Comparison of ENCODE assay signal across 16 cellular contexts in the genomic region with DNA sequence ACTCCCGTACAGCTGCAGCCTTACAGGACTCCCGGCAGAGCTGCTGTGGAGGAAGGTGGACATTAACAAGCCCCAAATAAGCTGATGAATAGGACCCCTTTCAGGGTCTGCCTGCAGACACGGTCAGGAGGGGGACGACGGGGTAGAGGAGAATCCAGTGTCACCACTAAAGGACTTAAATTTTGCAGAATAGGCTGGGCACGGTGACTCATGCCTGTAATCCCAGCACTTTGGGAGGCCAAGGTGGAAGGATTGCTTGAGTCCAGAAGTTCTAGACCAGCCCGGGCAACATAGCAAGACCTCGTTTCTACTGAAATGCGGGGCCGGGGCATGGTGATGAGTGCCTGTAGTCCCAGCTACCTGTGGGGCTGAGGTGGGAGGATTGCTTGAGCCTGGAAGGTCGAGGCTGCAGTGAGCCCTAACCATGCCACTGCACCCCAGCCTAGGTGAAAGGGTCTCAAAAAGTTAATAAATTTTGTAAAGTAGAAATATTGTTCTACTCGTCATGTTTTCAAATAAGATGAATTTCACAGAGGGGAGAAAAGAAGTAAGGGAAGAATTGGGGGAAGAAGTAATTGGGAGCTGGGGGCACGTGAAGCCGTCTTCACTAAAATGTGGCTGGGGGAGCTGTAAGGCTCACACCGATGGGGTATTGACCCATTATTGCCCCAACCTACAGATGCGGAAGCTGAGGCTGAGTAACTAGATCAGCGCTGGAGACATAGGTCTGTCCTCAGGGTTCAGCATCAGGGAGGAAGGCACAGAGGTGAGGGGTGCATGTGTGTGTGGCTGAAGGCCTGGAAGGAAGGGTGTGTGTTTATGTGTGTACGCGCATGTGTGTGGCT. TPM values are rescaled to one million over a fixed set of nuclear protein-coding genes. Genes with fewer than 3 reads are reported as not detected.
DNase-seq lines count a peak whose midpoint lies in the region; ATAC-seq, FAIRE-seq and TF ChIP-seq lines count a peak whose summit lies in the region.
"Had no signal": no experiment of that assay in that cellular context is flagged by ENCODE, and none has a peak within 500 bp of the region (broad histone marks: within the 10 kb centered on the region; RNA-seq: fewer than 3 reads in every experiment).

No MANE protein-coding gene starts in this region.

- intact Hi-C loops in K562 (cut with micrococcal nuclease) (no loop called here), mucosa of descending colon (cut with DNase I, micrococcal nuclease) (loop anchor here (5.0 to 10.0 kb wide), 3 partner anchors 55 to 232 kb away; no protein-coding TSS in a partner anchor), upper lobe of right lung (cut with DNase I) (loop anchor here (10.0 kb wide), 1 partner anchor 322 kb away; no protein-coding TSS in a partner anchor)

- in situ Hi-C loops in K562 (cut with MboI) = no loop called here

- POLR2A ChIA-PET in K562 (lab: Yijun Ruan, JAX) = no interaction called here

- peaks cover 4% of the 10 kb centered on the region for H3K9me1 ChIP-seq in K562 (ENCODE audit: control insufficient read depth, insufficient read depth, low read length)

- CTCF ChIA-PET in K562 (lab: Yijun Ruan, JAX; ENCODE audit: low intra/inter-chr PET ratio) = no interaction called here

- H3K79me2 ChIP-seq in K562 (ENCODE audit: control insufficient read depth, insufficient read depth, low read length) = no peaks in the 10 kb centered on the region

- DNase-seq in stimulated activated naive CD8-positive, alpha-beta T cell treated with anti-CD3 and anti-CD28 coated beads, Interleukin-15, Interleukin-2, amounts not matched to agents 100 U/mL and 50 U/mL, for 24 hours = no peak
- DNase-seq in K562 (ENCODE audit: extremely low read depth in 1 of 4, low spot score in 3 of 4) (no peak), mucosa of descending colon (peak in 2 of 3 donors; percentile 17 to 27), upper lobe of right lung (peak; percentile 38), NCI-H774 (lab: John Stamatoyannopoulos, UW) (no peak), NCI-H2227 treated with DMSO at 0.1 percent for 48 hours (lab: John Stamatoyannopoulos, UW) (no peak), foreskin keratinocyte (no peak)
- DNase-seq: activated B cell treated with CpG ODN at 0.5 μM for 24 hours, cortex of kidney, NCI-H2081, NCI-H526 treated with DMSO at 0.1 percent for 48 hours, T-helper 1 cell had no signal

- H4K20me1 ChIP-seq in K562 (replicated peaks; ENCODE audit: control insufficient read depth, insufficient read depth, low read length) = peaks cover 24% of the 10 kb centered on the region

- H3K4me1 Mint-ChIP-seq in stimulated activated naive CD8-positive, alpha-beta T cell treated with anti-CD3 and anti-CD28 coated beads, Interleukin-15, Interleukin-2, amounts not matched to agents 100 ng/mL and 50 ng/mL, for 24 hours (ENCODE audit: low read depth) = peaks cover 26% of the 10 kb centered on the region

- FAIRE-seq in K562 (lab: Jason Lieb, UNC) = no peak

- TF ChIP-seq RAD21 in K562 (CRISPR knock-in tag; conservative IDR thresholded peaks at IDR 0.05 in 1 of 2, IDR thresholded peaks at IDR 0.05 in 1 of 2) = no peak

- H3K4me2 ChIP-seq in K562 (ENCODE audit: insufficient read depth, low read length) = no peak overlapping the region

- peak overlapping the region; percentile 16 for H3K27ac Mint-ChIP-seq in stimulated activated naive CD8-positive, alpha-beta T cell treated with anti-CD3 and anti-CD28 coated beads, Interleukin-15, Interleukin-2, amounts not matched to agents 100 ng/mL and 50 ng/mL, for 24 hours
- H3K27ac Mint-ChIP-seq: activated B cell treated with CpG ODN at 0.5 μM for 24 hours had no signal

- H3K36me3 Mint-ChIP-seq in stimulated activated naive CD8-positive, alpha-beta T cell treated with anti-CD3 and anti-CD28 coated beads, Interleukin-15, Interleukin-2, amounts not matched to agents 100 ng/mL and 50 ng/mL, for 24 hours (ENCODE audit: low read depth) = peaks cover 21% of the 10 kb centered on the region

- H3K9me3 ChIP-seq in K562 (replicated peaks; ENCODE audit: control insufficient read depth, insufficient read depth, low read depth, low read length) (no peaks in the 10 kb centered on the region), mucosa of descending colon (no peaks in the 10 kb centered on the region), upper lobe of right lung (no peaks in the 10 kb centered on the region)

- no peak overlapping the region for H3K4me3 ChIP-seq in K562
- no peak overlapping the region for H3K4me3 ChIP-seq in mucosa of descending colon
- H3K4me3 ChIP-seq in upper lobe of right lung = no peak overlapping the region

- peaks cover 4% of the 10 kb centered on the region for H3K27me3 Mint-ChIP-seq in stimulated activated naive CD8-positive, alpha-beta T cell treated with anti-CD3 and anti-CD28 coated beads, Interleukin-15, Interleukin-2, amounts not matched to agents 100 ng/mL and 50 ng/mL, for 24 hours

- no peak overlapping the region for H3K4me3 Mint-ChIP-seq in stimulated activated naive CD8-positive, alpha-beta T cell treated with anti-CD3 and anti-CD28 coated beads, Interleukin-15, Interleukin-2, amounts not matched to agents 100 ng/mL and 50 ng/mL, for 24 hours
- H3K4me3 Mint-ChIP-seq: activated B cell treated with CpG ODN at 0.5 μM for 24 hours had no signal

- BruUV-seq in K562 (replicated peaks; lab: Mats Ljungman, UMichigan) = no TSS peak

- no peaks in the 10 kb centered on the region for H3K9me3 Mint-ChIP-seq in stimulated activated naive CD8-positive, alpha-beta T cell treated with anti-CD3 and anti-CD28 coated beads, Interleukin-15, Interleukin-2, amounts not matched to agents 100 ng/mL and 50 ng/mL, for 24 hours
- H3K9me3 Mint-ChIP-seq: activated B cell treated with CpG ODN at 0.5 μM for 24 hours had no signal

- TF ChIP-seq CTCF in K562 (IDR thresholded peaks at IDR 0.05 in 2 of 3, conservative IDR thresholded peaks at IDR 0.05 in 1 of 3; ENCODE audit: insufficient read depth in 2 of 3, low read depth in 1 of 3, low read length in 3 of 3) (no peak), mucosa of descending colon (IDR thresholded peaks at IDR 0.05) (no peak), upper lobe of right lung (IDR thresholded peaks at IDR 0.05) (no peak), foreskin keratinocyte (conservative IDR thresholded peaks at IDR 0.05) (no peak)

- H3K27ac ChIP-seq in K562 (ENCODE audit: extremely low read depth, low read depth, low read length) (no peak overlapping the region), upper lobe of right lung (no peak overlapping the region), foreskin keratinocyte (no peak overlapping the region)

- peaks cover 26% of the 10 kb centered on the region; the same call in 2 of the 3 replicates for H3K36me3 ChIP-seq in K562 (ENCODE audit: control insufficient read depth, insufficient read depth, low read length)
- no peaks in the 10 kb centered on the region for H3K36me3 ChIP-seq in mucosa of descending colon (ENCODE audit: low read depth)
- peaks cover 25% of the 10 kb centered on the region for H3K36me3 ChIP-seq in upper lobe of right lung

- peaks cover 6 to 40% of the 10 kb centered on the region in 2 experiments; a peak in 4 of 5 replicates for H3K4me1 ChIP-seq in K562 (replicated peaks in 1 of 2; ENCODE audit: control insufficient read depth in 2 of 2, insufficient read depth in 2 of 2, low read length in 2 of 2)
- H3K4me1 ChIP-seq in mucosa of descending colon (ENCODE audit: low read depth) = peaks cover 21% of the 10 kb centered on the region
- H3K4me1 ChIP-seq in upper lobe of right lung = no peaks in the 10 kb centered on the region
- no peaks in the 10 kb centered on the region for H3K4me1 ChIP-seq in foreskin keratinocyte

- TF ChIP-seq POLR2A in K562 (conservative IDR thresholded peaks at IDR 0.05) = 0 out of 2 replicates have a peak, but pooled peaks have one; percentile 21

- 55% methylated on average over 19 of the region's 19 CpGs for WGBS in K562 (ENCODE audit: insufficient coverage, low coverage, missing lambda C conversion rate)

- H3K27me3 ChIP-seq in K562 (ENCODE audit: control insufficient read depth in 2 of 2, insufficient read depth in 2 of 2, low read length in 2 of 2) (no peaks in the 10 kb centered on the region; a peak in 1 of 5 replicates), upper lobe of right lung (peaks cover 7% of the 10 kb centered on the region), foreskin keratinocyte (no peaks in the 10 kb centered on the region)

- ATAC-seq in stimulated activated naive CD8-positive, alpha-beta T cell treated with anti-CD3 and anti-CD28 coated beads, Interleukin-15, Interleukin-2, amounts not matched to agents 100 U/mL and 50 U/mL, for 24 hours = no peak
- no peak for ATAC-seq in K562
- ATAC-seq in mucosa of descending colon = no peak
- no peak for ATAC-seq in upper lobe of right lung
- ATAC-seq in foreskin keratinocyte = no peak

- no peak overlapping the region for H3K9ac ChIP-seq in K562 (ENCODE audit: insufficient read depth in 1 of 2, low read depth in 2 of 2, low read length in 2 of 2)

- TF ChIP-seq EP300 in K562 (IDR thresholded peaks at IDR 0.05; ENCODE audit: low read length) = no peak

- no peak overlapping the region for H2AFZ ChIP-seq in K562 (ENCODE audit: low read depth, low read length)

RNA-seq across cellular contexts. Expression of gene LITAFD, which starts 4.7 kb away (rescaled TPM):
- total RNA-seq in K562 (2011; cell fraction: chromatin; rRNA removed; ENCODE audit: low replicate concordance) = not detected in 2 replicates
- total RNA-seq in K562 (2011; cell fraction: nucleolus; rRNA removed) = not detected in 2 replicates
- not detected in 2 replicates for total RNA-seq in K562 (2011; cell fraction: nucleoplasm; rRNA removed)
- total RNA-seq in K562 (2014; rRNA removed) = not detected in 2 replicates
- total RNA-seq in K562 (2014; rRNA removed; fragmentation: Illumina TruSeq; extraction: Trizol) = not detected in 2 replicates
- total RNA-seq in K562 (2015; rRNA removed; fragmentation: Illumina TruSeq; extraction: Trizol) = not detected in 2 replicates
- not detected in 2 replicates for total RNA-seq in K562 (2021)
- polyA plus RNA-seq in K562 (2011; rRNA removed) = not detected in 2 replicates
- polyA plus RNA-seq in K562 (2011; cell fraction: cytosol; rRNA removed) = not detected in 2 replicates
- polyA plus RNA-seq in K562 (2011; cell fraction: nucleus; rRNA removed) = not detected in 2 replicates
- polyA plus RNA-seq in K562 (2012) = not detected in 2 replicates
- polyA plus RNA-seq in K562 (2014; fragmentation: Illumina TruSeq; extraction: Trizol) = not detected in 2 replicates
- not detected for polyA plus RNA-seq in K562 (2014; fragmentation: Nextera tagmentation; extraction: Ambion mirVana)
- polyA plus RNA-seq in K562 (2014; rRNA removed) = not detected in 2 replicates
- not detected in 2 replicates for polyA minus RNA-seq in K562 (2011; rRNA and poly(A)+ RNA removed)
- polyA minus RNA-seq in K562 (2011; cell fraction: cytosol; rRNA and poly(A)+ RNA removed) = not detected in 2 replicates
- polyA minus RNA-seq in K562 (2011; cell fraction: nucleus; rRNA and poly(A)+ RNA removed) = not detected in 2 replicates
- not detected for total RNA-seq in mucosa of descending colon
- not detected for total RNA-seq in upper lobe of right lung
- not detected in 2 replicates for total RNA-seq in foreskin keratinocyte
- not detected in 2 replicates for polyA plus RNA-seq in foreskin keratinocyte
- total RNA-seq: activated B cell treated with CpG ODN at 0.5 μM for 24 hours, HT1080, kidney epithelial cell, subcutaneous adipose tissue had no signal

RNA-seq across cellular contexts. Expression of gene CARHSP1, which starts 18.0 kb away (rescaled TPM):
- 20.8 and 44.6 TPM in 2 replicates for total RNA-seq in K562 (2011; cell fraction: chromatin; rRNA removed; ENCODE audit: low replicate concordance)
- 34.7 and 35.1 TPM in 2 replicates for total RNA-seq in K562 (2011; cell fraction: nucleolus; rRNA removed)
- 29.4 and 42.3 TPM in 2 replicates for total RNA-seq in K562 (2011; cell fraction: nucleoplasm; rRNA removed)
- 112 and 114 TPM in 2 replicates for total RNA-seq in K562 (2014; rRNA removed)
- 27.0 and 41.1 TPM in 2 replicates for total RNA-seq in K562 (2014; rRNA removed; fragmentation: Illumina TruSeq; extraction: Trizol)
- total RNA-seq in K562 (2015; rRNA removed; fragmentation: Illumina TruSeq; extraction: Trizol) = 65.2 and 68.5 TPM in 2 replicates
- 74.5 and 78.0 TPM in 2 replicates for total RNA-seq in K562 (2021)
- polyA plus RNA-seq in K562 (2011; rRNA removed) = 37.0 and 40.8 TPM in 2 replicates
- 46.0 and 113 TPM in 2 replicates for polyA plus RNA-seq in K562 (2011; cell fraction: cytosol; rRNA removed)
- 25.6 and 34.1 TPM in 2 replicates for polyA plus RNA-seq in K562 (2011; cell fraction: nucleus; rRNA removed)
- 72.1 and 96.6 TPM in 2 replicates for polyA plus RNA-seq in K562 (2012)
- 40.4 and 87.0 TPM in 2 replicates for polyA plus RNA-seq in K562 (2014; fragmentation: Illumina TruSeq; extraction: Trizol)
- polyA plus RNA-seq in K562 (2014; fragmentation: Nextera tagmentation; extraction: Ambion mirVana) = 10 to 100 TPM in 1 of 2 experiments, 1 to 10 TPM in 1; 5.8 to 17.1 TPM
- polyA plus RNA-seq in K562 (2014; rRNA removed) = 97.9 and 104 TPM in 2 replicates
- 39.1 and 58.1 TPM in 2 replicates for polyA minus RNA-seq in K562 (2011; rRNA and poly(A)+ RNA removed)
- 34.9 and 36.6 TPM in 2 replicates for polyA minus RNA-seq in K562 (2011; cell fraction: cytosol; rRNA and poly(A)+ RNA removed)
- 12.1 and 17.4 TPM in 2 replicates for polyA minus RNA-seq in K562 (2011; cell fraction: nucleus; rRNA and poly(A)+ RNA removed)
- total RNA-seq in mucosa of descending colon = 10 to 100 TPM; 42.7 to 69.4 (median 56.8) TPM
- 103 TPM for total RNA-seq in upper lobe of right lung
- 209 and 212 TPM in 2 replicates for total RNA-seq in foreskin keratinocyte
- polyA plus RNA-seq in foreskin keratinocyte = 285 and 287 TPM in 2 replicates

Comparison
In these comparisons a context has a peak if more than half of its experiments do, and no peak if none do; other contexts are left out.
1. DNase-seq: peak in mucosa of descending colon (2 of 3) and upper lobe of right lung (single experiment); none in stimulated activated naive CD8-positive, alpha-beta T cell treated with anti-CD3 and anti-CD28 coated beads, Interleukin-15, Interleukin-2, amounts not matched to agents 100 U/mL and 50 U/mL, for 24 hours (single experiment), K562 (0 of 4), NCI-H774 (single experiment), NCI-H2227 treated with DMSO at 0.1 percent for 48 hours (single experiment) and foreskin keratinocyte (0 of 2).